3 cellular contexts compared by ENCODE assay signal in the genomic region with DNA sequence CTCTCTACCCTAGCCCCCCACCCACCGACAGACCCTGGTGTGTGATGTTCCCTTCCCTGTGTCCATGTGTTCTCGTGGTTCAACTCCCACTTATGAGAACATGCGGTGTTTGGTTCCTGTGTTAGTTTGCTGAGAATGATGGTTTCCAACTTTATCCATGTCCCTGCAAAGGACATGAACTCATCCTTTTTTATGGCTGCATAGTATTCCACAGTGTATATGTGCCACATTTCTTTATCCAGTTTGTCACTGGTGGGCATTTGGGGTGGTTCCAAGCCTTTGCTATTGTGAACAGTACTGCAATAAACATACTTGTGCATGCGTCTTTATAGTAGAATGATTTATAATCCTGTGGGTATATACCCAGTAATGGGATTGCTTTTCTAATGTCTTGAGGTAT.
DNase-seq lines count a peak whose midpoint lies in the region; ATAC-seq, FAIRE-seq and TF ChIP-seq lines count a peak whose summit lies in the region.
"Not testable (repeated sequence)": the region's sequence is repeated elsewhere in the genome, so short reads cannot be mapped to it uniquely, and the experiment has no call there.

No MANE protein-coding gene starts in this region.

- H3K18ac ChIP-seq in H1 (ENCODE audit: extremely low read depth, low read length): not testable (repeated sequence)

- not testable (repeated sequence) for H4K91ac ChIP-seq in H1 (replicated peaks; ENCODE audit: insufficient read length, low read length)

- WGBS in K562 (ENCODE audit: insufficient coverage, low coverage, missing lambda C conversion rate): 2% methylated on average over 4 of the region's 4 CpGs
- WGBS in H1 (ENCODE audit: extremely low coverage in 1 of 2, insufficient coverage in 1 of 2, insufficient read length in 1 of 2, insufficient replicate concordance in 2 of 2, low coverage in 1 of 2, low lambda C conversion rate in 2 of 2, missing lambda C conversion rate in 1 of 2), 2 experiments: 94% methylated on average over 4 of the region's 4 CpGs; no CpG with 5 or more reads in 1 of the 2 experiments

- not testable (repeated sequence) for H2BK15ac ChIP-seq in H1 (ENCODE audit: low read length)

- not testable (repeated sequence) for H2BK5ac ChIP-seq in H1 (ENCODE audit: low read depth, low read length)

- TF ChIP-seq RAD21 in K562 (CRISPR knock-in tag; conservative IDR thresholded peaks at IDR 0.05 in 1 of 2, IDR thresholded peaks at IDR 0.05 in 1 of 2); H1 (IDR thresholded peaks at IDR 0.05 in 1 of 2, conservative IDR thresholded peaks at IDR 0.05 in 1 of 2; ENCODE audit: low read depth in 2 of 2, low read length in 2 of 2): not testable (repeated sequence)

- not testable (repeated sequence) for H4K20me1 ChIP-seq in K562 (replicated peaks; ENCODE audit: control insufficient read depth, insufficient read depth, low read length); H1 (replicated peaks in 1 of 2; ENCODE audit: control insufficient read depth in 1 of 2, insufficient read depth in 2 of 2, low read length in 2 of 2)

- not testable (repeated sequence) for H3K9ac ChIP-seq in K562 (ENCODE audit: insufficient read depth in 1 of 2, low read depth in 2 of 2, low read length in 2 of 2); H1 (replicated peaks in 1 of 4; ENCODE audit: extremely low read depth in 1 of 4, low read depth in 3 of 4, low read length in 3 of 4)

- not testable (repeated sequence) for H2BK20ac ChIP-seq in H1 (ENCODE audit: low read length)

- H3K27ac ChIP-seq in HEK293 (ENCODE audit: extremely low read depth, low read depth, low read length); K562 (ENCODE audit: extremely low read depth, low read depth, low read length); H1 (ENCODE audit: low read depth, low read length): not testable (repeated sequence)

- H4K5ac ChIP-seq in H1 (ENCODE audit: insufficient read length, low read depth, low read length): not testable (repeated sequence)

- not testable (repeated sequence) for H2BK120ac ChIP-seq in H1 (replicated peaks; ENCODE audit: low read depth, low read length)

- CTCF ChIA-PET in HEK293 (lab: Yijun Ruan, JAX); K562 (lab: Yijun Ruan, JAX; ENCODE audit: low intra/inter-chr PET ratio): not testable (repeated sequence)
- CTCF ChIA-PET in H1 (lab: Charles Lee; ENCODE audit: partially characterized antibody): interaction anchor here (1.0 kb wide), 1 partner anchor 36 kb away, joined by 3 read pairs; no protein-coding TSS in a partner anchor

- H2AK5ac ChIP-seq in H1 (ENCODE audit: low read depth, low read length): not testable (repeated sequence)

- not testable (repeated sequence) for H3K9me1 ChIP-seq in K562 (ENCODE audit: control insufficient read depth, insufficient read depth, low read length)

- H3K36me3 ChIP-seq in HEK293 (ENCODE audit: control insufficient read depth in 2 of 2, insufficient read depth in 1 of 2, low read length in 2 of 2); K562 (ENCODE audit: control insufficient read depth, insufficient read depth, low read length); H1 (ENCODE audit: control insufficient read depth in 2 of 4, insufficient read depth in 4 of 4, low read length in 3 of 4): not testable (repeated sequence)

- intact Hi-C loops in K562 (cut with micrococcal nuclease): not testable (repeated sequence)

- not testable (repeated sequence) for TF ChIP-seq CTCF in HEK293 (tag by site-specific recombination; IDR thresholded peaks at IDR 0.05); K562 (IDR thresholded peaks at IDR 0.05 in 2 of 3, conservative IDR thresholded peaks at IDR 0.05 in 1 of 3; ENCODE audit: insufficient read depth in 2 of 3, low read depth in 1 of 3, low read length in 3 of 3); H1 (IDR thresholded peaks at IDR 0.05; ENCODE audit: control extremely low read depth in 1 of 3, insufficient read depth in 1 of 3, low read depth in 1 of 3, low read length in 3 of 3)

- not testable (repeated sequence) for H3K79me1 ChIP-seq in H1 (ENCODE audit: low read depth, low read length)

- H3K27me3 ChIP-seq in K562 (ENCODE audit: control insufficient read depth in 2 of 2, insufficient read depth in 2 of 2, low read length in 2 of 2); H1 (replicated peaks in 1 of 4; ENCODE audit: control insufficient read depth in 3 of 4, extremely low read depth in 1 of 4, insufficient read depth in 3 of 4, low read length in 3 of 4): not testable (repeated sequence)

- not testable (repeated sequence) for H3K4me3 ChIP-seq in HEK293 (ENCODE audit: low read depth, low read length); K562; H1 (ENCODE audit: extremely low read depth in 1 of 4, insufficient read depth in 2 of 4, low read depth in 3 of 4, low read length in 4 of 4)

- H3K4me1 ChIP-seq in HEK293 (ENCODE audit: control insufficient read depth, insufficient read depth, low read length); K562 (replicated peaks in 1 of 2; ENCODE audit: control insufficient read depth in 2 of 2, insufficient read depth in 2 of 2, low read length in 2 of 2); H1 (replicated peaks in 1 of 4; ENCODE audit: control insufficient read depth in 3 of 4, insufficient read depth in 4 of 4, low read length in 3 of 4): not testable (repeated sequence)

- not testable (repeated sequence) for H3K23ac ChIP-seq in H1 (ENCODE audit: insufficient read length)

- H3K23me2 ChIP-seq in H1 (ENCODE audit: low read depth, low read length): not testable (repeated sequence)

- H3K14ac ChIP-seq in H1 (ENCODE audit: insufficient read length): not testable (repeated sequence)

- not testable (repeated sequence) for TF ChIP-seq POLR2A in K562 (conservative IDR thresholded peaks at IDR 0.05); H1 (IDR thresholded peaks at IDR 0.05; ENCODE audit: control extremely low read depth in 1 of 2, low read depth in 2 of 2, low read length in 2 of 2)

- not testable (repeated sequence) for H4K8ac ChIP-seq in H1 (ENCODE audit: extremely low read depth, insufficient read depth, low read length)

- not testable (repeated sequence) for H3K56ac ChIP-seq in H1 (replicated peaks; ENCODE audit: insufficient read length, low read depth, low read length)

- BruUV-seq in K562 (replicated peaks; lab: Mats Ljungman, UMichigan): not testable (repeated sequence)

- not testable (repeated sequence) for H3K79me2 ChIP-seq in K562 (ENCODE audit: control insufficient read depth, insufficient read depth, low read length); H1 (ENCODE audit: control insufficient read depth in 1 of 2, insufficient read depth in 2 of 2, low read length in 2 of 2)

- H3K4me2 ChIP-seq in K562 (ENCODE audit: insufficient read depth, low read length); H1 (ENCODE audit: insufficient read depth in 1 of 2, low read depth in 2 of 2, low read length in 2 of 2): not testable (repeated sequence)

- not testable (repeated sequence) for H2AFZ ChIP-seq in K562 (ENCODE audit: low read depth, low read length); H1 (ENCODE audit: low read length)

- H3K4ac ChIP-seq in H1 (replicated peaks; ENCODE audit: insufficient read length, low read depth, low read length): not testable (repeated sequence)

- not testable (repeated sequence) for FAIRE-seq in K562 (lab: Jason Lieb, UNC); H1 (lab: Jason Lieb, UNC)

- POLR2A ChIA-PET in HEK293 (lab: Yijun Ruan, JAX); K562 (lab: Yijun Ruan, JAX); H1 (lab: Charles Lee; ENCODE audit: partially characterized antibody): not testable (repeated sequence)

- not testable (repeated sequence) for ATAC-seq in K562

- H2BK12ac ChIP-seq in H1 (ENCODE audit: low read depth, low read length): not testable (repeated sequence)

- not testable (repeated sequence) for DNase-seq in K562 (ENCODE audit: extremely low read depth in 1 of 4, low spot score in 3 of 4); H1 (ENCODE audit: low read depth in 1 of 2, low spot score in 2 of 2)

- in situ Hi-C loops in K562 (cut with MboI): not testable (repeated sequence)

- not testable (repeated sequence) for TF ChIP-seq EP300 in K562 (IDR thresholded peaks at IDR 0.05; ENCODE audit: low read length); H1 (IDR thresholded peaks at IDR 0.05; ENCODE audit: borderline replicate concordance in 1 of 2, low read depth in 2 of 2, low read length in 2 of 2)

- not testable (repeated sequence) for H3K9me3 ChIP-seq in HEK293 (ENCODE audit: control insufficient read depth, insufficient read depth, low read depth, low read length); K562 (replicated peaks; ENCODE audit: control insufficient read depth, insufficient read depth, low read depth, low read length); H1 (ENCODE audit: insufficient read depth in 2 of 2, low read depth in 1 of 2, low read length in 1 of 2)

TF ChIP-seq in K562, 482 proteins besides CTCF, POLR2A, EP300 and RAD21:
- TF ChIP-seq ZNF146 (CRISPR knock-in tag; IDR thresholded peaks at IDR 0.05; ENCODE audit: unreplicated experiment): peak; percentile 90
- TF ChIP-seq RBM25 (IDR thresholded peaks at IDR 0.05; ENCODE audit: low read depth, low read length, severe bottlenecking): peak; percentile 13

TF ChIP-seq in H1, 55 proteins besides CTCF, POLR2A, EP300 and RAD21:
- peak; percentile 25; the same call in 1 of the 2 replicates for TF ChIP-seq KDM1A (IDR thresholded peaks at IDR 0.05; ENCODE audit: borderline replicate concordance, low read length)
